ENCODE assay signal across 11 cellular contexts in genomic region chr17:8001976-8002645, GRCh38. TPM values are rescaled to one million over a fixed set of nuclear protein-coding genes. Genes with fewer than 3 reads are reported as not detected.
DNase-seq lines count a peak whose midpoint lies in the region; ATAC-seq lines count a peak whose summit lies in the region.
"Had no signal": no experiment of that assay in that cellular context is flagged by ENCODE, and none has a peak within 500 bp of the region (broad histone marks: within the 10 kb centered on the region; RNA-seq: fewer than 3 reads in every experiment).

Gene GUCY2D (plus strand): TSS chr17:8002615. CDS start chr17:8003048, 433 bp downstream.

- no peak within 1 kb of the TSS for H3K27ac Mint-ChIP-seq in T-helper 2 cell treated with Interferon-gamma antibody and Interleukin-4, amounts not matched to agents 5 μg/mL and 100 μg/mL, for 36 hours
- H3K27ac Mint-ChIP-seq in immature natural killer cell: peak within 1 kb of the TSS in 1 of 6 donors; percentile 13
- H3K27ac Mint-ChIP-seq in stimulated activated memory B cell treated with anti-CD40 and anti-IgM and Interleukin-4, amounts not matched to agents 10 μg/mL and 1 μg/mL and 100 μg/mL, for 72 hours: peak within 1 kb of the TSS; percentile 10

- peak; percentile 68 for ATAC-seq in stimulated activated memory B cell treated with anti-CD40 and anti-IgM and Interleukin-4, amounts not matched to agents 10 μg/mL and 1 μg/mL and 100 μg/mL, for 72 hours

- peaks cover 9% of the 10 kb centered on the region for H3K4me1 Mint-ChIP-seq in T-helper 2 cell treated with Interferon-gamma antibody and Interleukin-4, amounts not matched to agents 5 μg/mL and 100 μg/mL, for 36 hours (ENCODE audit: low read depth)
- peaks cover 8% of the 10 kb centered on the region in 2 donors for H3K4me1 Mint-ChIP-seq in immature natural killer cell
- H3K4me1 Mint-ChIP-seq in stimulated activated memory B cell treated with anti-CD40 and anti-IgM and Interleukin-4, amounts not matched to agents 10 μg/mL and 1 μg/mL and 100 μg/mL, for 72 hours: peaks cover 22% of the 10 kb centered on the region

- no peaks in the 10 kb centered on the region for H3K36me3 Mint-ChIP-seq in T-helper 2 cell treated with Interferon-gamma antibody and Interleukin-4, amounts not matched to agents 5 μg/mL and 100 μg/mL, for 36 hours (ENCODE audit: low read depth)
- no peaks in the 10 kb centered on the region for H3K36me3 Mint-ChIP-seq in immature natural killer cell
- H3K36me3 Mint-ChIP-seq in stimulated activated memory B cell treated with anti-CD40 and anti-IgM and Interleukin-4, amounts not matched to agents 10 μg/mL and 1 μg/mL and 100 μg/mL, for 72 hours: no peaks in the 10 kb centered on the region

- DNase-seq in T-helper 2 cell treated with Interferon-gamma antibody and Interleukin-4, amounts not matched to agents 5 μg/mL and 100 μg/mL, for 36 hours (ENCODE audit: low spot score): no peak
- DNase-seq in T-helper 2 cell (no peak), RPMI8226 (peak; percentile 32), immature natural killer cell (no peak), SW 1271 (lab: John Stamatoyannopoulos, UW) (no peak), G401 (ENCODE audit: low spot score) (no peak), NCI-H748 (lab: John Stamatoyannopoulos, UW; ENCODE audit: unreplicated experiment) (no peak)

- H3K27me3 Mint-ChIP-seq in T-helper 2 cell treated with Interferon-gamma antibody and Interleukin-4, amounts not matched to agents 5 μg/mL and 100 μg/mL, for 36 hours (ENCODE audit: low read depth): peaks cover 53% of the 10 kb centered on the region
- peaks cover 9 to 34% (median 10%) of the 10 kb centered on the region in 3 donors for H3K27me3 Mint-ChIP-seq in immature natural killer cell (ENCODE audit: low read depth in 3 of 3)
- H3K27me3 Mint-ChIP-seq in stimulated activated memory B cell treated with anti-CD40 and anti-IgM and Interleukin-4, amounts not matched to agents 10 μg/mL and 1 μg/mL and 100 μg/mL, for 72 hours: peaks cover 67% of the 10 kb centered on the region

- no peaks in the 10 kb centered on the region for H3K9me3 Mint-ChIP-seq in T-helper 2 cell treated with Interferon-gamma antibody and Interleukin-4, amounts not matched to agents 5 μg/mL and 100 μg/mL, for 36 hours
- H3K9me3 Mint-ChIP-seq in immature natural killer cell: no peaks in the 10 kb centered on the region
- peaks cover 4% of the 10 kb centered on the region for H3K9me3 Mint-ChIP-seq in stimulated activated memory B cell treated with anti-CD40 and anti-IgM and Interleukin-4, amounts not matched to agents 10 μg/mL and 1 μg/mL and 100 μg/mL, for 72 hours

- in situ Hi-C loops in G401 (cut with HindIII; ENCODE audit: low sequenced_read_pairs): no loop called here

- H3K4me3 Mint-ChIP-seq in T-helper 2 cell treated with Interferon-gamma antibody and Interleukin-4, amounts not matched to agents 5 μg/mL and 100 μg/mL, for 36 hours: peak within 1 kb of the TSS; percentile 53
- peak within 1 kb of the TSS; percentile 8 to 72 (median 60) for H3K4me3 Mint-ChIP-seq in immature natural killer cell
- H3K4me3 Mint-ChIP-seq in stimulated activated memory B cell treated with anti-CD40 and anti-IgM and Interleukin-4, amounts not matched to agents 10 μg/mL and 1 μg/mL and 100 μg/mL, for 72 hours: peak within 1 kb of the TSS; percentile 69

RNA-seq across cellular contexts. Expression of gene GUCY2D, which starts in this region (rescaled TPM):
- not detected for polyA plus RNA-seq in immature natural killer cell
- total RNA-seq in G401 (2014; rRNA removed; shearing (Covaris generic)): 0.06 TPM in 1 of 2 replicates, not detected in the other
- total RNA-seq: chondrocyte; T-helper 1 cell treated with Interleukin-12 subunit alpha and Interleukin-12 subunit beta and Interleukin-4 antibody, amounts not matched to agents 30 ng/mL and 1 ng/mL, for 36 hours had no signal
- polyA plus RNA-seq: AG04450 had no signal
